ENCODE assay signal across 9 cellular contexts in genomic region chr7:1176891-1177373, GRCh38. TPM values are rescaled to one million over a fixed set of nuclear protein-coding genes. Genes with fewer than 3 reads are reported as not detected.
DNase-seq lines count a peak whose midpoint lies in the region; ATAC-seq lines count a peak whose summit lies in the region.
"Had no signal": no experiment of that assay in that cellular context is flagged by ENCODE, and none has a peak within 500 bp of the region (broad histone marks: within the 10 kb centered on the region; RNA-seq: fewer than 3 reads in every experiment).

No MANE protein-coding gene starts in this region.

- peak; percentile 56 for DNase-seq in Caki2 (ENCODE audit: low read depth)
- peak; percentile 60 for DNase-seq in HT1080 (ENCODE audit: low read depth)
- peak; percentile 60 for DNase-seq in SK-N-DZ (ENCODE audit: low spot score)
- DNase-seq in activated gamma-delta T cell treated with Interleukin-2 at 50 U/mL for 16 hours = peak; percentile 67
- DNase-seq in cardiac septum (ENCODE audit: low spot score) = peak; percentile 89
- DNase-seq in stimulated activated CD4-positive, alpha-beta T cell treated with anti-CD3 and anti-CD28 coated beads, Interleukin-12 subunit alpha, Interleukin-12 subunit beta, amount 100 ng/mL, for 4 hours = peak; percentile 84

- no peak for ATAC-seq in HG02759 (IDR thresholded peaks at IDR 0.05; ENCODE audit: unreplicated experiment)
- ATAC-seq in HG03457 (IDR thresholded peaks at IDR 0.05; ENCODE audit: unreplicated experiment) = no peak

- in situ Hi-C loops in Caki2 (cut with HindIII; ENCODE audit: low pct_unique_long_range_greater_than_20kb, low sequenced_read_pairs) = no loop called here

- intact Hi-C loops in cardiac septum (cut with DNase I) = loop anchor here (5.0 kb wide), 1 partner anchor 185 kb away; no protein-coding TSS in a partner anchor

RNA-seq across cellular contexts. Expression of gene ZFAND2A, which starts 16.9 kb away (rescaled TPM):
- total RNA-seq in Caki2 (2014; rRNA removed; shearing (Covaris generic); ENCODE audit: low replicate concordance) = 22.4 TPM in 2 replicates
- total RNA-seq in HT1080 (2014; rRNA removed; shearing (Covaris generic)) = 22.5 and 25.9 TPM in 2 replicates
- polyA plus RNA-seq in HT1080 (2015; cell fraction: cytosol; rRNA removed) = 8.1 and 9.7 TPM in 2 replicates
- polyA plus RNA-seq in HT1080 (2015; cell fraction: nucleus; rRNA removed) = 14.3 and 15.9 TPM in 2 replicates
- 19.3 and 25.0 TPM in 2 replicates for polyA plus RNA-seq in SK-N-DZ (2014; cell fraction: cytosol; rRNA removed)
- 16.4 and 26.1 TPM in 2 replicates for polyA plus RNA-seq in SK-N-DZ (2014; cell fraction: nucleus; rRNA removed)
- total RNA-seq in cardiac septum = 8.8 TPM

RNA-seq across cellular contexts. Expression of gene UNCX, which starts 55.7 kb away (rescaled TPM):
- not detected in 2 replicates for total RNA-seq in Caki2 (2014; rRNA removed; shearing (Covaris generic); ENCODE audit: low replicate concordance)
- total RNA-seq in HT1080 (2014; rRNA removed; shearing (Covaris generic)) = not detected in 2 replicates
- polyA plus RNA-seq in HT1080 (2015; cell fraction: cytosol; rRNA removed) = not detected in 2 replicates
- polyA plus RNA-seq in HT1080 (2015; cell fraction: nucleus; rRNA removed) = not detected in 2 replicates
- 0.63 TPM in 1 of 2 replicates, not detected in the other for polyA plus RNA-seq in SK-N-DZ (2014; cell fraction: cytosol; rRNA removed)
- 1.1 and 1.2 TPM in 2 replicates for polyA plus RNA-seq in SK-N-DZ (2014; cell fraction: nucleus; rRNA removed)
- not detected for total RNA-seq in cardiac septum
- polyA plus RNA-seq: adipose tissue had no signal
